ENCODE assay signal across 1 cellular context in genomic region chr1:153946622-153947246, GRCh38.
TF ChIP-seq lines count a peak whose summit lies in the region.

A gene with protein sequence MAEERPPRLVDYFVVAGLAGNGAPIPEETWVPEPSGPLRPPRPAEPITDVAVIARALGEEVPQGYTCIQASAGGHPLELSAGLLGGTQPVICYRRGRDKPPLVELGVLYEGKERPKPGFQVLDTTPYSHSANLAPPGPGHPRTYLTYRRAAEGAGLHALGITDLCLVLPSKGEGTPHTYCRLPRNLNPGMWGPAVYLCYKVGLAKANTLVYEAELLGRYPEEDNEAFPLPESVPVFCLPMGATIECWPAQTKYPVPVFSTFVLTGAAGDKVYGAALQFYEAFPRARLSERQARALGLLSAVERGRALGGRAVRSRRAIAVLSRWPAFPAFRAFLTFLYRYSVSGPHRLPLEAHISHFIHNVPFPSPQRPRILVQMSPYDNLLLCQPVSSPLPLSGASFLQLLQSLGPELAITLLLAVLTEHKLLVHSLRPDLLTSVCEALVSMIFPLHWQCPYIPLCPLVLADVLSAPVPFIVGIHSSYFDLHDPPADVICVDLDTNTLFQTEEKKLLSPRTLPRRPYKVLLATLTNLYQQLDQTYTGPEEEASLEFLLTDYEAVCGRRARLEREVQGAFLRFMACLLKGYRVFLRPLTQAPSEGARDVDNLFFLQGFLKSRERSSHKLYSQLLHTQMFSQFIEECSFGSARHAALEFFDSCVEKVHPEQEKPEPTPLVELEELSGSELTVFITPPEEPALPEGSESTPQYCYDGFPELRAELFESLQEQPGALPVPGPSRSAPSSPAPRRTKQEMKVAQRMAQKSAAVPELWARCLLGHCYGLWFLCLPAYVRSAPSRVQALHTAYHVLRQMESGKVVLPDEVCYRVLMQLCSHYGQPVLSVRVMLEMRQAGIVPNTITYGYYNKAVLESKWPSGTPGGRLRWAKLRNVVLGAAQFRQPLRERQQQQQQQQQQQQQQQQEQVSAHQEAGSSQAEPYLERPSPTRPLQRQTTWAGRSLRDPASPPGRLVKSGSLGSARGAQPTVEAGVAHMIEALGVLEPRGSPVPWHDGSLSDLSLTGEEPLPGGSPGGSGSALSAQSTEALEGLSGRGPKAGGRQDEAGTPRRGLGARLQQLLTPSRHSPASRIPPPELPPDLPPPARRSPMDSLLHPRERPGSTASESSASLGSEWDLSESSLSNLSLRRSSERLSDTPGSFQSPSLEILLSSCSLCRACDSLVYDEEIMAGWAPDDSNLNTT (N-terminal part only) (minus strand): TSS chr1:153946718. CDS start chr1:153944374, 2,344 bp downstream.

TF ChIP-seq in HepG2, 621 proteins besides CTCF, POLR2A, EP300 and RAD21 (continued from another document and continues in another):
- TF ChIP-seq, protein P1, sequence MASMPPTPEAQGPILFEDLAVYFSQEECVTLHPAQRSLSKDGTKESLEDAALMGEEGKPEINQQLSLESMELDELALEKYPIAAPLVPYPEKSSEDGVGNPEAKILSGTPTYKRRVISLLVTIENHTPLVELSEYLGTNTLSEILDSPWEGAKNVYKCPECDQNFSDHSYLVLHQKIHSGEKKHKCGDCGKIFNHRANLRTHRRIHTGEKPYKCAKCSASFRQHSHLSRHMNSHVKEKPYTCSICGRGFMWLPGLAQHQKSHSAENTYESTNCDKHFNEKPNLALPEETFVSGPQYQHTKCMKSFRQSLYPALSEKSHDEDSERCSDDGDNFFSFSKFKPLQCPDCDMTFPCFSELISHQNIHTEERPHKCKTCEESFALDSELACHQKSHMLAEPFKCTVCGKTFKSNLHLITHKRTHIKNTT (CRISPR knock-in tag; IDR thresholded peaks at IDR 0.05) = no peak
- TF ChIP-seq MAFK (conservative IDR thresholded peaks at IDR 0.05 in 1 of 2, IDR thresholded peaks at IDR 0.05 in 1 of 2; ENCODE audit: low read length in 2 of 2) = no peak
- TF ChIP-seq TCF12 (IDR thresholded peaks at IDR 0.05) = no peak
- no peak for TF ChIP-seq TCF12 (CRISPR knock-in tag; IDR thresholded peaks at IDR 0.05)
- TF ChIP-seq MED1 (CRISPR knock-in tag; IDR thresholded peaks at IDR 0.05) = peak; percentile 80
- no peak for TF ChIP-seq ZNF317 (CRISPR knock-in tag; IDR thresholded peaks at IDR 0.05)
- TF ChIP-seq, protein P2, sequence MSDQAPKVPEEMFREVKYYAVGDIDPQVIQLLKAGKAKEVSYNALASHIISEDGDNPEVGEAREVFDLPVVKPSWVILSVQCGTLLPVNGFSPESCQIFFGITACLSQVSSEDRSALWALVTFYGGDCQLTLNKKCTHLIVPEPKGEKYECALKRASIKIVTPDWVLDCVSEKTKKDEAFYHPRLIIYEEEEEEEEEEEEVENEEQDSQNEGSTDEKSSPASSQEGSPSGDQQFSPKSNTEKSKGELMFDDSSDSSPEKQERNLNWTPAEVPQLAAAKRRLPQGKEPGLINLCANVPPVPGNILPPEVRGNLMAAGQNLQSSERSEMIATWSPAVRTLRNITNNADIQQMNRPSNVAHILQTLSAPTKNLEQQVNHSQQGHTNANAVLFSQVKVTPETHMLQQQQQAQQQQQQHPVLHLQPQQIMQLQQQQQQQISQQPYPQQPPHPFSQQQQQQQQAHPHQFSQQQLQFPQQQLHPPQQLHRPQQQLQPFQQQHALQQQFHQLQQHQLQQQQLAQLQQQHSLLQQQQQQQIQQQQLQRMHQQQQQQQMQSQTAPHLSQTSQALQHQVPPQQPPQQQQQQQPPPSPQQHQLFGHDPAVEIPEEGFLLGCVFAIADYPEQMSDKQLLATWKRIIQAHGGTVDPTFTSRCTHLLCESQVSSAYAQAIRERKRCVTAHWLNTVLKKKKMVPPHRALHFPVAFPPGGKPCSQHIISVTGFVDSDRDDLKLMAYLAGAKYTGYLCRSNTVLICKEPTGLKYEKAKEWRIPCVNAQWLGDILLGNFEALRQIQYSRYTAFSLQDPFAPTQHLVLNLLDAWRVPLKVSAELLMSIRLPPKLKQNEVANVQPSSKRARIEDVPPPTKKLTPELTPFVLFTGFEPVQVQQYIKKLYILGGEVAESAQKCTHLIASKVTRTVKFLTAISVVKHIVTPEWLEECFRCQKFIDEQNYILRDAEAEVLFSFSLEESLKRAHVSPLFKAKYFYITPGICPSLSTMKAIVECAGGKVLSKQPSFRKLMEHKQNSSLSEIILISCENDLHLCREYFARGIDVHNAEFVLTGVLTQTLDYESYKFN (CRISPR knock-in tag; conservative IDR thresholded peaks at IDR 0.05) = peak; percentile 58
- TF ChIP-seq ZBTB3 (CRISPR knock-in tag; IDR thresholded peaks at IDR 0.05; ENCODE audit: borderline replicate concordance, low read depth) = no peak
- TF ChIP-seq, protein P3, sequence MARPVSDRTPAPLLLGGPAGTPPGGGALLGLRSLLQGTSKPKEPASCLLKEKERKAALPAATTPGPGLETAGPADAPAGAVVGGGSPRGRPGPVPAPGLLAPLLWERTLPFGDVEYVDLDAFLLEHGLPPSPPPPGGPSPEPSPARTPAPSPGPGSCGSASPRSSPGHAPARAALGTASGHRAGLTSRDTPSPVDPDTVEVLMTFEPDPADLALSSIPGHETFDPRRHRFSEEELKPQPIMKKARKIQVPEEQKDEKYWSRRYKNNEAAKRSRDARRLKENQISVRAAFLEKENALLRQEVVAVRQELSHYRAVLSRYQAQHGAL (CRISPR knock-in tag; IDR thresholded peaks at IDR 0.05; ENCODE audit: not compliant biosample characterization) = no peak
- TF ChIP-seq ZNF430 (CRISPR knock-in tag; IDR thresholded peaks at IDR 0.05) = no peak
- peak; percentile 68 for TF ChIP-seq SAP130 (CRISPR knock-in tag; IDR thresholded peaks at IDR 0.05; ENCODE audit: low read depth)
- peak; percentile 99 for TF ChIP-seq RXRA (CRISPR knock-in tag; IDR thresholded peaks at IDR 0.05)
- 0 out of 2 replicates have a peak, but pooled peaks have one; percentile 45 for TF ChIP-seq ZBTB25 (CRISPR knock-in tag; IDR thresholded peaks at IDR 0.05)
- no peak for TF ChIP-seq SNAPC2 (CRISPR knock-in tag; IDR thresholded peaks at IDR 0.05)
- TF ChIP-seq UBTF (CRISPR knock-in tag; IDR thresholded peaks at IDR 0.05) = no peak; the same call in 1 of the 2 replicates
- TF ChIP-seq ZNF775 (CRISPR knock-in tag; IDR thresholded peaks at IDR 0.05; ENCODE audit: borderline replicate concordance) = no peak
- no peak; the same call in 1 of the 2 replicates for TF ChIP-seq ZNF232 (CRISPR knock-in tag; IDR thresholded peaks at IDR 0.05; ENCODE audit: borderline replicate concordance)
- TF ChIP-seq ZNF737 (CRISPR knock-in tag; IDR thresholded peaks at IDR 0.05; ENCODE audit: borderline replicate concordance) = no peak
- no peak for TF ChIP-seq ZNF17 (CRISPR knock-in tag; IDR thresholded peaks at IDR 0.05)
- no peak for TF ChIP-seq ZFP62 (CRISPR knock-in tag; IDR thresholded peaks at IDR 0.05)
- TF ChIP-seq AHDC1 (CRISPR knock-in tag; IDR thresholded peaks at IDR 0.05; ENCODE audit: borderline replicate concordance) = no peak
- TF ChIP-seq ETV5 (CRISPR knock-in tag; IDR thresholded peaks at IDR 0.05; ENCODE audit: borderline replicate concordance) = peak; percentile 27; the same call in 1 of the 2 replicates
- TF ChIP-seq REPIN1 (CRISPR knock-in tag; IDR thresholded peaks at IDR 0.05; ENCODE audit: borderline replicate concordance, low read depth) = peak; percentile 85; the same call in 1 of the 2 replicates
- no peak for TF ChIP-seq ZNF746 (CRISPR knock-in tag; IDR thresholded peaks at IDR 0.05)
- peak; percentile 57 for TF ChIP-seq MED8 (CRISPR knock-in tag; IDR thresholded peaks at IDR 0.05; ENCODE audit: insufficient replicate concordance)
- TF ChIP-seq PHF8 (CRISPR knock-in tag; IDR thresholded peaks at IDR 0.05) = peak; percentile 37
- no peak for TF ChIP-seq NFRKB (IDR thresholded peaks at IDR 0.05)
- 0 out of 2 replicates have a peak, but pooled peaks have one; percentile 36 for TF ChIP-seq KAT7 (CRISPR knock-in tag; IDR thresholded peaks at IDR 0.05; ENCODE audit: borderline replicate concordance)
- TF ChIP-seq ZHX2 (IDR thresholded peaks at IDR 0.05; ENCODE audit: low read depth) = no peak
- TF ChIP-seq ZHX2 (CRISPR knock-in tag; IDR thresholded peaks at IDR 0.05; ENCODE audit: borderline replicate concordance) = no peak
- TF ChIP-seq ZNF652 (CRISPR knock-in tag; IDR thresholded peaks at IDR 0.05; ENCODE audit: borderline replicate concordance, low read depth) = no peak
